8 cellular contexts compared by ENCODE assay signal in the genomic region with DNA sequence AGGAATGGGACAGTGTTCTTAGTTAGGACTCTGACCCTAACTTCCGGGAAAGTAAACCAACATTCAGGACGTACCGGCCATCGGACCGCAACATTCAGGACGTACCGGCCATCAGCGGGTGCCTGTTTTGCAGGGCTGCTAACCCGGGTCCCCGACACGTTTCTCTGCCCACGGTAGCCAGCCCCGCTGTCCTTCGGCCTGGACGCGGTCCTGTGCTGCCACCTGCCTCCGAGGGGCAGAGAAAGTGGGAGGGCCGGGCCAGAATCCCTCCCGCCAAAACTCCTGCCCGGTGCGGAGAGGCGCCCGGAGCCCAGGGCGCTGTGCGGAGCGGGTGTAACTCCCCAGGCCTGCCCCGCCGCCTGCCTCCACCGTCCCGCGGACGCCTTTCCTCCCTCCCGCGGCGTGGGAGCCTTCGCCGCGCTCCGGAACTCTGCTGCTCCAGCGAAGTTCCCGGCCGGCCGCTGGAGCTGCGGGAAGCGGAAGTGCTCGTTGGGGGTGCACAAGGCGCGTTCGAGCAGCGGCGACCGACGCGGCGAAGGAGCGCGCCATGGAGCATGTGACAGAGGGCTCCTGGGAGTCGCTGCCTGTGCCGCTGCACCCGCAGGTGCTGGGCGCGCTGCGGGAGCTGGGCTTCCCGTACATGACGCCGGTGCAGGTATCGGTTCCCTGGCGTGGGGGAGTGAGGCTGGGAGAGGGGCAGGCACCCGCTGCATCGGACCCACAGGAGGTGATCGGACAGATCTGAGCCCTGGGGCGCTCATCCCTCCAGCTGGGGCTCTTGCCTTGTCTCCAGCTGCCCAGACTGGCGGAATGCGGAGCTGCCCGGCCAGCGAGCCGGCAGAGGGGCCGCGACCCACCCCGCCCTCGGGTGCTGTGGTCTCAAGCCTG. TPM values are rescaled to one million over a fixed set of nuclear protein-coding genes. Genes with fewer than 3 reads are reported as not detected.
DNase-seq lines count a peak whose midpoint lies in the region; ATAC-seq lines count a peak whose summit lies in the region.

A gene with protein sequence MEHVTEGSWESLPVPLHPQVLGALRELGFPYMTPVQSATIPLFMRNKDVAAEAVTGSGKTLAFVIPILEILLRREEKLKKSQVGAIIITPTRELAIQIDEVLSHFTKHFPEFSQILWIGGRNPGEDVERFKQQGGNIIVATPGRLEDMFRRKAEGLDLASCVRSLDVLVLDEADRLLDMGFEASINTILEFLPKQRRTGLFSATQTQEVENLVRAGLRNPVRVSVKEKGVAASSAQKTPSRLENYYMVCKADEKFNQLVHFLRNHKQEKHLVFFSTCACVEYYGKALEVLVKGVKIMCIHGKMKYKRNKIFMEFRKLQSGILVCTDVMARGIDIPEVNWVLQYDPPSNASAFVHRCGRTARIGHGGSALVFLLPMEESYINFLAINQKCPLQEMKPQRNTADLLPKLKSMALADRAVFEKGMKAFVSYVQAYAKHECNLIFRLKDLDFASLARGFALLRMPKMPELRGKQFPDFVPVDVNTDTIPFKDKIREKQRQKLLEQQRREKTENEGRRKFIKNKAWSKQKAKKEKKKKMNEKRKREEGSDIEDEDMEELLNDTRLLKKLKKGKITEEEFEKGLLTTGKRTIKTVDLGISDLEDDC (plus strand): TSS at position 498 of the 888 bp plus-strand sequence. CDS start 50 bp downstream, at position 548.

- H3K36me3 Mint-ChIP-seq in CD4-positive, CD25-positive, alpha-beta regulatory T cell = peaks cover 12% of the 10 kb centered on the region
- peaks cover 42% of the 10 kb centered on the region for H3K36me3 Mint-ChIP-seq in effector memory CD8-positive, alpha-beta T cell (ENCODE audit: insufficient read depth)

- H3K27me3 Mint-ChIP-seq in CD4-positive, CD25-positive, alpha-beta regulatory T cell = no peaks in the 10 kb centered on the region
- no peaks in the 10 kb centered on the region for H3K27me3 Mint-ChIP-seq in effector memory CD8-positive, alpha-beta T cell

- H2BK15ac ChIP-seq in mesendoderm (replicated peaks; ENCODE audit: low read depth) = no peak within 1 kb of the TSS

- no peak within 1 kb of the TSS for H2BK5ac ChIP-seq in mesendoderm (ENCODE audit: low read length)

- peaks cover 37% of the 10 kb centered on the region for H3K79me2 ChIP-seq in mesendoderm (ENCODE audit: control insufficient read depth, insufficient read depth, low read length)

- H3K4me1 ChIP-seq in CD4-positive, CD25-positive, alpha-beta regulatory T cell (ENCODE audit: control insufficient read depth, insufficient read depth, low read length, poor library complexity, severe bottlenecking) = peaks cover 12% of the 10 kb centered on the region
- peaks cover 2% of the 10 kb centered on the region for H3K4me1 ChIP-seq in mesendoderm (ENCODE audit: control insufficient read depth, low read depth, low read length)

- H3K79me1 ChIP-seq in mesendoderm (ENCODE audit: low read length) = peaks cover 4% of the 10 kb centered on the region

- peak within 1 kb of the TSS; percentile 96 for H3K4me3 ChIP-seq in CD4-positive, CD25-positive, alpha-beta regulatory T cell (ENCODE audit: low read depth, low read length)
- H3K4me3 ChIP-seq in mesendoderm (ENCODE audit: low read length) = peak within 1 kb of the TSS; percentile 94

- WGBS in mesendoderm (ENCODE audit: extremely low coverage, insufficient coverage, low lambda C conversion rate) = no CpG with 5 or more reads among the region's 81 CpGs

- H3K4me2 ChIP-seq in mesendoderm (ENCODE audit: low read length) = peak within 1 kb of the TSS; percentile 95

- no peaks in the 10 kb centered on the region for H3K27me3 ChIP-seq in CD4-positive, CD25-positive, alpha-beta regulatory T cell (ENCODE audit: control insufficient read depth, insufficient read depth, low read length)
- no peaks in the 10 kb centered on the region for H3K27me3 ChIP-seq in mesendoderm (ENCODE audit: insufficient read depth, low read length, poor library complexity)

- no peak within 1 kb of the TSS for H2BK120ac ChIP-seq in mesendoderm (ENCODE audit: low read depth, low read length)

- peak; percentile 84 to 93 (median 85) for DNase-seq in CD4-positive, CD25-positive, alpha-beta regulatory T cell
- DNase-seq in NCI-H82 treated with DMSO at 0.1 percent for 48 hours (lab: John Stamatoyannopoulos, UW; ENCODE audit: unreplicated experiment) (peak; percentile 39), mesendoderm (peak; percentile 88)
- DNase-seq in activated CD8-positive, alpha-beta memory T cell treated with anti-CD3 and anti-CD28 coated beads for 24 hours = peak; percentile 93
- DNase-seq in effector memory CD8-positive, alpha-beta T cell = peak; percentile 80 to 84 (median 83)
- peak; percentile 64 for DNase-seq in stimulated activated CD8-positive, alpha-beta memory T cell treated with anti-CD3 and anti-CD28 coated beads, Interleukin-15, amount 100 ng/mL, for 1 hour (ENCODE audit: low read depth)

- no peaks in the 10 kb centered on the region for H3K9me3 ChIP-seq in CD4-positive, CD25-positive, alpha-beta regulatory T cell (ENCODE audit: control insufficient read depth in 2 of 2, low read length in 2 of 2)

- no peak within 1 kb of the TSS for H4K5ac ChIP-seq in mesendoderm (ENCODE audit: low read length)

- peak; percentile 93 to 97 for ATAC-seq in CD4-positive, CD25-positive, alpha-beta regulatory T cell (ENCODE audit: low read depth in 2 of 2)
- ATAC-seq in GM19328 (IDR thresholded peaks at IDR 0.05; ENCODE audit: unreplicated experiment) (peak; percentile 78), HG03469 (IDR thresholded peaks at IDR 0.05; ENCODE audit: unreplicated experiment) (peak; percentile 67)
- peak; percentile 95 for ATAC-seq in effector memory CD8-positive, alpha-beta T cell (replicated peaks)

- peak within 1 kb of the TSS; percentile 92 to 97 (median 95) for H3K27ac Mint-ChIP-seq in CD4-positive, CD25-positive, alpha-beta regulatory T cell
- H3K27ac Mint-ChIP-seq in effector memory CD8-positive, alpha-beta T cell = peak within 1 kb of the TSS; percentile 95 to 98

- peak within 1 kb of the TSS; percentile 85 for H3K27ac ChIP-seq in CD4-positive, CD25-positive, alpha-beta regulatory T cell (ENCODE audit: insufficient read depth, low read length, poor library complexity, severe bottlenecking)
- peak within 1 kb of the TSS; percentile 63 for H3K27ac ChIP-seq in mesendoderm (ENCODE audit: low read depth, low read length)

- peaks cover 0 to 2% (median 0%) of the 10 kb centered on the region in 7 donors for H3K9me3 Mint-ChIP-seq in CD4-positive, CD25-positive, alpha-beta regulatory T cell
- H3K9me3 Mint-ChIP-seq in effector memory CD8-positive, alpha-beta T cell = no peaks in the 10 kb centered on the region

- peaks cover 6 to 48% (median 25%) of the 10 kb centered on the region in 4 donors for H3K4me1 Mint-ChIP-seq in CD4-positive, CD25-positive, alpha-beta regulatory T cell
- H3K4me1 Mint-ChIP-seq in effector memory CD8-positive, alpha-beta T cell (ENCODE audit: low read depth in 2 of 2) = peaks cover 13 to 17% of the 10 kb centered on the region in 2 donors

- peak within 1 kb of the TSS; percentile 95 for H3K4ac ChIP-seq in mesendoderm (ENCODE audit: low read depth, low read length)

- no peak within 1 kb of the TSS for H3K23ac ChIP-seq in mesendoderm (ENCODE audit: low read length)

- H3K18ac ChIP-seq in mesendoderm (ENCODE audit: low read length) = peak within 1 kb of the TSS; percentile 90

- H2AK5ac ChIP-seq in mesendoderm (ENCODE audit: low read length) = no peak within 1 kb of the TSS

- peak within 1 kb of the TSS; percentile 90 for H4K8ac ChIP-seq in mesendoderm (ENCODE audit: low read depth, low read length)

- H3K4me3 Mint-ChIP-seq in CD4-positive, CD25-positive, alpha-beta regulatory T cell = peak within 1 kb of the TSS; percentile 95 to 98 (median 98)
- peak within 1 kb of the TSS; percentile 91 to 99 for H3K4me3 Mint-ChIP-seq in effector memory CD8-positive, alpha-beta T cell

- H3K9ac ChIP-seq in mesendoderm (ENCODE audit: low read length) = peak within 1 kb of the TSS; percentile 97

- peak within 1 kb of the TSS; percentile 99 for H3K56ac ChIP-seq in mesendoderm (ENCODE audit: low read length)

- peaks cover 30% of the 10 kb centered on the region for H3K36me3 ChIP-seq in CD4-positive, CD25-positive, alpha-beta regulatory T cell (ENCODE audit: control insufficient read depth, insufficient read depth, low read length)
- H3K36me3 ChIP-seq in mesendoderm (ENCODE audit: control insufficient read depth, insufficient read depth, low read length) = peaks cover 5% of the 10 kb centered on the region

RNA-seq across cellular contexts. Expression of the gene that starts here (rescaled TPM):
- 25.1 TPM for total RNA-seq in CD4-positive, CD25-positive, alpha-beta regulatory T cell
- 10 to 100 TPM; 13.9 to 18.0 (median 15.1) TPM for polyA plus RNA-seq in CD4-positive, CD25-positive, alpha-beta regulatory T cell
- 30.6 TPM for polyA plus RNA-seq in mesendoderm (2013, experiment 1 of 2)
- polyA plus RNA-seq in mesendoderm (2013, experiment 2 of 2) = 31.2 TPM

Comparison
In these comparisons a context has a peak if more than half of its experiments do, and no peak if none do; other contexts are left out.
1. Peak in every context shown above with its lines: DNase-seq, ATAC-seq, H3K4me3 ChIP-seq and H3K27ac ChIP-seq.
2. DNase-seq: peak in every context shown above with its lines; median percentile 93 in activated CD8-positive, alpha-beta memory T cell treated with anti-CD3 and anti-CD28 coated beads for 24 hours; 88 in mesendoderm; 85 in CD4-positive, CD25-positive, alpha-beta regulatory T cell; 83 in effector memory CD8-positive, alpha-beta T cell; 64 in stimulated activated CD8-positive, alpha-beta memory T cell treated with anti-CD3 and anti-CD28 coated beads, Interleukin-15, amount 100 ng/mL, for 1 hour; 39 in NCI-H82 treated with DMSO at 0.1 percent for 48 hours.